Comparison of ENCODE assay signal across 23 cellular contexts in the genomic region with DNA sequence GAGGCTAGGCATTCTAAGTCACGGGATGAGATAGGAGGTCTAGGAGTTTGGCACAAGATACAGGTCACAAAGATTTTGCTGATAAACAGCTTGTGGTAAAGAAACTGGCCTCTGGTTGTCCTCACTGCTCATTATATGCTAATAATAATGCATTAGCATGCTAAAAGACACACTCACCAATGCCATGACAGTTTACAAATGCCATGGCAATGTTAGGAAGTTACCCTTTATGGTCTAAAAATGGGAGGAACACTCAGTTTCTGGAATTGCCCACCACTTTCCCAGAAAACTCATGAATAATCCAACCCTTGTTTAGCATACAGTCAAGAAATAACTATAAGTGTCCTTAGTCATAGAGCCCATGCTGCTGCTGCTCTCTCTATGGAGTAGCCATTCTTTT.
"Had no signal": no experiment of that assay in that cellular context is flagged by ENCODE, and none has a peak within 500 bp of the region (broad histone marks: within the 10 kb centered on the region; RNA-seq: fewer than 3 reads in every experiment).

No MANE protein-coding gene starts in this region.

- FAIRE-seq: frontal cortex had no signal

- H3K27me3 Mint-ChIP-seq: stimulated activated memory B cell treated with anti-CD40 and anti-IgM and Interleukin-4, amounts not matched to agents 10 μg/mL and 1 μg/mL and 100 μg/mL, for 72 hours; stimulated activated naive CD8-positive, alpha-beta T cell treated with anti-CD3 and anti-CD28 coated beads, Interleukin-15, Interleukin-2, amounts not matched to agents 100 ng/mL and 50 ng/mL, for 24 hours had no signal

- H3K9me3 Mint-ChIP-seq: natural killer cell; stimulated activated memory B cell treated with anti-CD40 and anti-IgM and Interleukin-4, amounts not matched to agents 10 μg/mL and 1 μg/mL and 100 μg/mL, for 72 hours; stimulated activated naive CD8-positive, alpha-beta T cell treated with anti-CD3 and anti-CD28 coated beads, Interleukin-15, Interleukin-2, amounts not matched to agents 100 ng/mL and 50 ng/mL, for 24 hours had no signal

- H3K4me1 ChIP-seq: heart left ventricle, spleen, testis, tibial nerve, upper lobe of right lung, vagina had no signal

- H3K27ac ChIP-seq: dorsolateral prefrontal cortex, heart left ventricle, spleen, testis, tibial nerve, upper lobe of right lung, vagina had no signal

- H3K27me3 ChIP-seq: spleen, testis, tibial nerve, upper lobe of right lung, vagina had no signal

- H3K27ac Mint-ChIP-seq: mesothelial cell of epicardium; natural killer cell; stimulated activated memory B cell treated with anti-CD40 and anti-IgM and Interleukin-4, amounts not matched to agents 10 μg/mL and 1 μg/mL and 100 μg/mL, for 72 hours; stimulated activated naive CD8-positive, alpha-beta T cell treated with anti-CD3 and anti-CD28 coated beads, Interleukin-15, Interleukin-2, amounts not matched to agents 100 ng/mL and 50 ng/mL, for 24 hours had no signal

- H3K9me3 ChIP-seq: heart left ventricle, spleen, testis, tibial nerve, upper lobe of right lung, vagina had no signal

- H3K4me3 ChIP-seq: dorsolateral prefrontal cortex, heart left ventricle, spleen, testis, tibial nerve, upper lobe of right lung, vagina had no signal

- H3K4me3 Mint-ChIP-seq: mesothelial cell of epicardium; natural killer cell; neural crest cell; stimulated activated memory B cell treated with anti-CD40 and anti-IgM and Interleukin-4, amounts not matched to agents 10 μg/mL and 1 μg/mL and 100 μg/mL, for 72 hours; stimulated activated naive CD8-positive, alpha-beta T cell treated with anti-CD3 and anti-CD28 coated beads, Interleukin-15, Interleukin-2, amounts not matched to agents 100 ng/mL and 50 ng/mL, for 24 hours had no signal

- H3K36me3 ChIP-seq: heart left ventricle, spleen, tibial nerve, upper lobe of right lung, vagina had no signal

- H3K4me1 Mint-ChIP-seq: natural killer cell, neural crest cell had no signal

- DNase-seq: cortex of kidney; dorsolateral prefrontal cortex; effector memory CD4-positive, alpha-beta T cell; erythroblast; heart left ventricle; hippocampal formation; kidney glomerular epithelial cell; natural killer cell; posterior cingulate gyrus; spleen; stimulated activated CD4-positive, alpha-beta T cell treated with anti-CD3 and anti-CD28 coated beads, Interleukin-15, amount 100 ng/mL, for 24 hours; stimulated activated CD4-positive, alpha-beta T cell treated with anti-CD3 and anti-CD28 coated beads, Interleukin-1b, Interleukin-23, amount 100 ng/mL, for 48 hours; stimulated activated CD4-positive, alpha-beta T cell treated with anti-CD3 and anti-CD28 coated beads, Interleukin-4, amount 100 ng/mL, for 24 hours; testis; upper lobe of right lung had no signal

- H3K36me3 Mint-ChIP-seq: mesothelial cell of epicardium; natural killer cell; stimulated activated memory B cell treated with anti-CD40 and anti-IgM and Interleukin-4, amounts not matched to agents 10 μg/mL and 1 μg/mL and 100 μg/mL, for 72 hours had no signal

- ATAC-seq: heart left ventricle; natural killer cell; sciatic nerve; stimulated activated memory B cell treated with anti-CD40 and anti-IgM and Interleukin-4, amounts not matched to agents 10 μg/mL and 1 μg/mL and 100 μg/mL, for 72 hours; upper lobe of right lung had no signal
